ENCODE assay signal across 25 cellular contexts in genomic region chr9:127096208-127096607, GRCh38. TPM values are rescaled to one million over a fixed set of nuclear protein-coding genes. Genes with fewer than 3 reads are reported as not detected.
A peak's percentile ranks its signal among the peaks of the same experiment; 100 is the strongest.
DNase-seq lines count a peak whose midpoint lies in the region; FAIRE-seq and TF ChIP-seq lines count a peak whose summit lies in the region.
"Had no signal": no experiment of that assay in that cellular context is flagged by ENCODE, and none has a peak within 500 bp of the region (broad histone marks: within the 10 kb centered on the region; RNA-seq: fewer than 3 reads in every experiment).

No MANE protein-coding gene starts in this region.

- peaks cover 19% of the 10 kb centered on the region for H3K4me1 Mint-ChIP-seq in nephron
- no peaks in the 10 kb centered on the region for H3K4me1 Mint-ChIP-seq in activated CD4-positive, alpha-beta T cell treated with anti-CD3 and anti-CD28 coated beads, Interleukin-2, amount 10 ng/mL, durations not matched to agents 24 days and 14 days
- H3K4me1 Mint-ChIP-seq: activated CD4-positive, alpha-beta T cell treated with anti-CD3 and anti-CD28 coated beads for 36 hours; CD4-positive, alpha-beta memory T cell; IgD-negative memory B cell; stimulated activated naive B cell treated with anti-CD40 and anti-IgM and Interleukin-4, amounts not matched to agents 10 μg/mL and 1 μg/mL and 100 μg/mL, for 72 hours had no signal

- no peak overlapping the region for H3K56ac ChIP-seq in H1 (replicated peaks; ENCODE audit: insufficient read length, low read depth, low read length)

- no peaks in the 10 kb centered on the region for H3K9me2 ChIP-seq in Loucy (replicated peaks; ENCODE audit: low read depth, low read length)

- no peak overlapping the region; the same call in 1 of the 2 replicates for H2BK12ac ChIP-seq in H1 (ENCODE audit: low read depth, low read length)

- DNase-seq in H1 (ENCODE audit: low read depth in 1 of 2, low spot score in 2 of 2) (no peak), substantia nigra (lab: John Stamatoyannopoulos, UW) (peak in 5 of 49 donors; percentile 27 to 40 (median 38)), KG1 (lab: John Stamatoyannopoulos, UW) (no peak), NCI-H2029 (lab: John Stamatoyannopoulos, UW) (no peak)
- DNase-seq in activated CD4-positive, alpha-beta T cell treated with anti-CD3 and anti-CD28 coated beads, Interleukin-2, amount 10 ng/mL, durations not matched to agents 24 days and 14 days: no peak
- DNase-seq: activated CD4-positive, alpha-beta T cell treated with anti-CD3 and anti-CD28 coated beads for 36 hours; activated T-cell treated with anti-CD3 and anti-CD28 coated beads, Interleukin-2, amount 50 U/mL, for 4 hours; brain microvascular endothelial cell; CD4-positive, alpha-beta memory T cell; colonic mucosa; effector memory CD8-positive, alpha-beta T cell; HFFc6; MM.1S; NCI-H146; NCI-H2171 treated with DMSO at 0.1 percent for 48 hours; NCI-H526 treated with DMSO at 0.1 percent for 48 hours; stimulated activated CD4-positive, alpha-beta T cell treated with anti-CD3 and anti-CD28 coated beads, Interleukin-4, amount 100 ng/mL, for 1 hour; stimulated activated naive B cell treated with anti-CD40 and anti-IgM and Interleukin-4, amounts not matched to agents 10 μg/mL and 1 μg/mL and 100 μg/mL, for 72 hours; thyroid gland had no signal

- no peak overlapping the region for H2BK5ac ChIP-seq in H1 (ENCODE audit: low read depth, low read length)

- POLR2A ChIA-PET in H1 (lab: Charles Lee; ENCODE audit: partially characterized antibody): interaction anchor here (0.8 kb wide), 1 partner anchor 67 kb away, joined by 3 read pairs; no protein-coding TSS in a partner anchor

- no peak overlapping the region for H3K4me3 ChIP-seq in Loucy (ENCODE audit: low read length, poor library complexity, severe bottlenecking)
- no peak overlapping the region for H3K4me3 ChIP-seq in H1 (ENCODE audit: extremely low read depth in 1 of 4, insufficient read depth in 2 of 4, low read depth in 3 of 4, low read length in 4 of 4)
- H3K4me3 ChIP-seq: colonic mucosa, gastroesophageal sphincter, thyroid gland had no signal

- H4K5ac ChIP-seq in H1 (ENCODE audit: insufficient read length, low read depth, low read length): no peak overlapping the region

- peaks cover 3% of the 10 kb centered on the region for H3K36me3 Mint-ChIP-seq in nephron (ENCODE audit: low read depth)
- H3K36me3 Mint-ChIP-seq in activated CD4-positive, alpha-beta T cell treated with anti-CD3 and anti-CD28 coated beads, Interleukin-2, amount 10 ng/mL, durations not matched to agents 24 days and 14 days (ENCODE audit: low read depth): no peaks in the 10 kb centered on the region

- no peak overlapping the region for H2AFZ ChIP-seq in Loucy (ENCODE audit: low read length)
- no peak overlapping the region for H2AFZ ChIP-seq in H1 (ENCODE audit: low read length)

- no peak overlapping the region for H3K4me3 Mint-ChIP-seq in nephron
- H3K4me3 Mint-ChIP-seq in activated CD4-positive, alpha-beta T cell treated with anti-CD3 and anti-CD28 coated beads, Interleukin-2, amount 10 ng/mL, durations not matched to agents 24 days and 14 days: no peak overlapping the region
- H3K4me3 Mint-ChIP-seq: activated CD4-positive, alpha-beta T cell treated with anti-CD3 and anti-CD28 coated beads for 36 hours; activated T-cell treated with anti-CD3 and anti-CD28 coated beads, Interleukin-2, amount 50 U/mL, for 4 hours; CD4-positive, alpha-beta memory T cell; effector memory CD8-positive, alpha-beta T cell; HFFc6; IgD-negative memory B cell; stimulated activated naive B cell treated with anti-CD40 and anti-IgM and Interleukin-4, amounts not matched to agents 10 μg/mL and 1 μg/mL and 100 μg/mL, for 72 hours had no signal

- H3K23me2 ChIP-seq in H1 (ENCODE audit: low read depth, low read length): no peaks in the 10 kb centered on the region

- 90% methylated on average over 13 of the region's 13 CpGs; no CpG with 5 or more reads in 1 of the 2 experiments for WGBS in H1 (ENCODE audit: extremely low coverage in 1 of 2, insufficient coverage in 1 of 2, insufficient read length in 1 of 2, insufficient replicate concordance in 2 of 2, low coverage in 1 of 2, low lambda C conversion rate in 2 of 2, missing lambda C conversion rate in 1 of 2), 2 experiments

- TF ChIP-seq RAD21 in H1 (IDR thresholded peaks at IDR 0.05 in 1 of 2, conservative IDR thresholded peaks at IDR 0.05 in 1 of 2; ENCODE audit: low read depth in 2 of 2, low read length in 2 of 2): no peak

- H3K27me3 ChIP-seq in Loucy (ENCODE audit: insufficient read depth, low read length, poor library complexity, severe bottlenecking) (no peaks in the 10 kb centered on the region), H1 (replicated peaks in 1 of 4; ENCODE audit: control insufficient read depth in 3 of 4, extremely low read depth in 1 of 4, insufficient read depth in 3 of 4, low read length in 3 of 4) (no peaks in the 10 kb centered on the region)
- H3K27me3 ChIP-seq: colonic mucosa, gastroesophageal sphincter, thyroid gland had no signal

- H4K20me1 ChIP-seq in Loucy (ENCODE audit: insufficient read depth, low read length, poor library complexity, severe bottlenecking) (no peaks in the 10 kb centered on the region), H1 (replicated peaks in 1 of 2; ENCODE audit: control insufficient read depth in 1 of 2, insufficient read depth in 2 of 2, low read length in 2 of 2) (peaks cover 2% of the 10 kb centered on the region in 2 experiments)

- H3K9ac ChIP-seq in Loucy (ENCODE audit: low read depth, low read length, poor library complexity, severe bottlenecking) (no peak overlapping the region), H1 (replicated peaks in 1 of 4; ENCODE audit: extremely low read depth in 1 of 4, low read depth in 3 of 4, low read length in 3 of 4) (no peak overlapping the region)

- H3K36me3 ChIP-seq in Loucy (ENCODE audit: insufficient read depth, low read length): no peaks in the 10 kb centered on the region
- H3K36me3 ChIP-seq in H1 (ENCODE audit: control insufficient read depth in 2 of 4, insufficient read depth in 4 of 4, low read length in 3 of 4): no peaks in the 10 kb centered on the region
- H3K36me3 ChIP-seq: brain microvascular endothelial cell, colonic mucosa had no signal

- H3K27ac Mint-ChIP-seq in nephron: peak overlapping the region in 2 of 3 experiments; percentile 24 to 45
- H3K27ac Mint-ChIP-seq in activated CD4-positive, alpha-beta T cell treated with anti-CD3 and anti-CD28 coated beads, Interleukin-2, amount 10 ng/mL, durations not matched to agents 24 days and 14 days: no peak overlapping the region
- H3K27ac Mint-ChIP-seq: activated CD4-positive, alpha-beta T cell treated with anti-CD3 and anti-CD28 coated beads for 36 hours; effector memory CD8-positive, alpha-beta T cell; HFFc6; IgD-negative memory B cell; stimulated activated naive B cell treated with anti-CD40 and anti-IgM and Interleukin-4, amounts not matched to agents 10 μg/mL and 1 μg/mL and 100 μg/mL, for 72 hours had no signal

- no peak overlapping the region for H3K18ac ChIP-seq in H1 (ENCODE audit: extremely low read depth, low read length)

- H3K23ac ChIP-seq in H1 (ENCODE audit: insufficient read length): no peak overlapping the region

- H3K79me1 ChIP-seq in H1 (ENCODE audit: low read depth, low read length): no peaks in the 10 kb centered on the region

- CTCF ChIA-PET in H1 (lab: Charles Lee; ENCODE audit: partially characterized antibody): interaction anchor here (0.6 to 1.8 kb wide), 4 partner anchors 12 to 61 kb away, joined by 3 to 5 read pairs (median 4); no protein-coding TSS in a partner anchor

- peaks cover 9% of the 10 kb centered on the region for H3K4me1 ChIP-seq in Loucy (ENCODE audit: insufficient read depth, low read length, poor library complexity, severe bottlenecking)
- H3K4me1 ChIP-seq in H1 (replicated peaks in 1 of 4; ENCODE audit: control insufficient read depth in 3 of 4, insufficient read depth in 4 of 4, low read length in 3 of 4): no peaks in the 10 kb centered on the region
- H3K4me1 ChIP-seq: colonic mucosa, thyroid gland had no signal

- TF ChIP-seq CTCF in Loucy (conservative IDR thresholded peaks at IDR 0.05; ENCODE audit: low read length): no peak
- TF ChIP-seq CTCF in H1 (IDR thresholded peaks at IDR 0.05; ENCODE audit: control extremely low read depth in 1 of 3, insufficient read depth in 1 of 3, low read depth in 1 of 3, low read length in 3 of 3): no peak
- no peak for TF ChIP-seq CTCF in nephron (IDR thresholded peaks at IDR 0.05; ENCODE audit: unreplicated experiment in 3 of 3)

- H2AK5ac ChIP-seq in H1 (ENCODE audit: low read depth, low read length): no peak overlapping the region

- no peak overlapping the region for H3K4ac ChIP-seq in H1 (replicated peaks; ENCODE audit: insufficient read length, low read depth, low read length)

- intact Hi-C loops in activated CD4-positive, alpha-beta T cell treated with anti-CD3 and anti-CD28 coated beads, Interleukin-2, amount 10 ng/mL, durations not matched to agents 24 days and 14 days (cut with micrococcal nuclease): no loop called here

- TF ChIP-seq EP300 in H1 (IDR thresholded peaks at IDR 0.05; ENCODE audit: borderline replicate concordance in 1 of 2, low read depth in 2 of 2, low read length in 2 of 2): no peak

- no peak for FAIRE-seq in H1 (lab: Jason Lieb, UNC)
- FAIRE-seq: islet of Langerhans had no signal

- H3K79me2 ChIP-seq in Loucy (ENCODE audit: insufficient read depth, low read length) (no peaks in the 10 kb centered on the region), H1 (ENCODE audit: control insufficient read depth in 1 of 2, insufficient read depth in 2 of 2, low read length in 2 of 2) (no peaks in the 10 kb centered on the region)

- H3F3A ChIP-seq in Loucy (ENCODE audit: low read depth): no peaks in the 10 kb centered on the region

- no peak for TF ChIP-seq POLR2A in H1 (IDR thresholded peaks at IDR 0.05; ENCODE audit: control extremely low read depth in 1 of 2, low read depth in 2 of 2, low read length in 2 of 2)

- H3K4me2 ChIP-seq in Loucy (ENCODE audit: low read depth, low read length, poor library complexity, severe bottlenecking) (peak overlapping the region; percentile 22), H1 (ENCODE audit: insufficient read depth in 1 of 2, low read depth in 2 of 2, low read length in 2 of 2) (no peak overlapping the region)

- no peak overlapping the region for H2BK20ac ChIP-seq in H1 (ENCODE audit: low read length)

- H3K9me3 ChIP-seq in Loucy (ENCODE audit: insufficient read depth, low read depth, low read length): no peaks in the 10 kb centered on the region
- H3K9me3 ChIP-seq in H1 (ENCODE audit: insufficient read depth in 2 of 2, low read depth in 1 of 2, low read length in 1 of 2): no peaks in the 10 kb centered on the region
- H3K9me3 ChIP-seq: colonic mucosa, gastroesophageal sphincter, thyroid gland had no signal

- no peak overlapping the region for H3K27ac ChIP-seq in H1 (ENCODE audit: low read depth, low read length)
- H3K27ac ChIP-seq in substantia nigra (ENCODE audit: low read depth, low read length, poor library complexity, severe bottlenecking): peak overlapping the region; percentile 73
- H3K27ac ChIP-seq: brain microvascular endothelial cell, colonic mucosa, gastroesophageal sphincter, thyroid gland had no signal

- 0 out of 2 replicates have a peak overlapping the region, but pooled peaks have one; percentile 8 for H4K8ac ChIP-seq in H1 (ENCODE audit: extremely low read depth, insufficient read depth, low read length)

- H3K14ac ChIP-seq in H1 (ENCODE audit: insufficient read length): no peak overlapping the region

- no peaks in the 10 kb centered on the region for H3K9me3 Mint-ChIP-seq in nephron
- no peaks in the 10 kb centered on the region for H3K9me3 Mint-ChIP-seq in activated CD4-positive, alpha-beta T cell treated with anti-CD3 and anti-CD28 coated beads, Interleukin-2, amount 10 ng/mL, durations not matched to agents 24 days and 14 days
- H3K9me3 Mint-ChIP-seq: activated T-cell treated with anti-CD3 and anti-CD28 coated beads, Interleukin-2, amount 50 U/mL, for 4 hours; CD4-positive, alpha-beta memory T cell; effector memory CD8-positive, alpha-beta T cell; HFFc6; IgD-negative memory B cell; stimulated activated naive B cell treated with anti-CD40 and anti-IgM and Interleukin-4, amounts not matched to agents 10 μg/mL and 1 μg/mL and 100 μg/mL, for 72 hours had no signal

- no peaks in the 10 kb centered on the region for H3K27me3 Mint-ChIP-seq in nephron (ENCODE audit: low read depth)
- peaks cover 4% of the 10 kb centered on the region for H3K27me3 Mint-ChIP-seq in activated CD4-positive, alpha-beta T cell treated with anti-CD3 and anti-CD28 coated beads, Interleukin-2, amount 10 ng/mL, durations not matched to agents 24 days and 14 days
- H3K27me3 Mint-ChIP-seq: activated CD4-positive, alpha-beta T cell treated with anti-CD3 and anti-CD28 coated beads for 36 hours; CD4-positive, alpha-beta memory T cell; effector memory CD8-positive, alpha-beta T cell; IgD-negative memory B cell; stimulated activated naive B cell treated with anti-CD40 and anti-IgM and Interleukin-4, amounts not matched to agents 10 μg/mL and 1 μg/mL and 100 μg/mL, for 72 hours had no signal

- no peak overlapping the region for H2BK120ac ChIP-seq in H1 (replicated peaks; ENCODE audit: low read depth, low read length)

- no peak overlapping the region for H4K91ac ChIP-seq in H1 (replicated peaks; ENCODE audit: insufficient read length, low read length)

- no peak overlapping the region for H2BK15ac ChIP-seq in H1 (ENCODE audit: low read length)

RNA-seq across cellular contexts. Expression of gene ANGPTL2, which starts 26.2 kb away (rescaled TPM):
- 10.6 and 10.7 TPM in 2 replicates for total RNA-seq in H1 (2021; fragmentation: NEBNext Ultra II Directional; extraction: Animal tissue kit (Norgen Biotek cat#: 25700))
- polyA plus RNA-seq in H1 (2011; rRNA removed): 5.9 and 9.0 TPM in 2 replicates
- polyA plus RNA-seq in H1 (2011; cell fraction: cytosol; rRNA removed): 6.6 TPM
- 9.4 TPM for polyA plus RNA-seq in H1 (2011; cell fraction: nucleus; rRNA removed)
- 8.3 to 10.8 TPM (median 9.8 TPM) in 4 replicates for polyA plus RNA-seq in H1 (2012, experiment 1 of 2)
- polyA plus RNA-seq in H1 (2012, experiment 2 of 2): 8.0 TPM
- polyA plus RNA-seq in H1 (2013, experiment 1 of 2): 13.4 TPM
- 17.1 TPM for polyA plus RNA-seq in H1 (2013, experiment 2 of 2)
- polyA minus RNA-seq in H1 (2011; rRNA and poly(A)+ RNA removed): 6.5 and 10.3 TPM in 2 replicates
- polyA minus RNA-seq in H1 (2011; cell fraction: cytosol; rRNA and poly(A)+ RNA removed): 10.8 TPM
- 3.5 TPM for polyA minus RNA-seq in H1 (2011; cell fraction: nucleus; rRNA and poly(A)+ RNA removed)
- not detected in 2 replicates for total RNA-seq in activated CD4-positive, alpha-beta T cell treated with anti-CD3 and anti-CD28 coated beads, Interleukin-2, amount 10 ng/mL, durations not matched to agents 24 days and 14 days
- total RNA-seq: activated CD4-positive, alpha-beta T cell treated with anti-CD3 and anti-CD28 coated beads for 36 hours; CD4-positive, alpha-beta memory T cell; T-helper 1 cell treated with Interleukin-12 subunit alpha and Interleukin-12 subunit beta and Interleukin-4 antibody, amounts not matched to agents 30 ng/mL and 1 ng/mL, for 36 hours had no signal
- polyA plus RNA-seq: CD4-positive, alpha-beta memory T cell had no signal

Comparison
In these comparisons a context has a peak if more than half of its experiments do, and no peak if none do; other contexts are left out.
1. RNA of gene ANGPTL2, which starts 26.2 kb away (total RNA-seq): 10.6 to 10.7 TPM in H1; not detected in activated CD4-positive, alpha-beta T cell treated with anti-CD3 and anti-CD28 coated beads, Interleukin-2, amount 10 ng/mL, durations not matched to agents 24 days and 14 days; every median in the first group is over 10 times any median in the second.